In the genomic region with DNA sequence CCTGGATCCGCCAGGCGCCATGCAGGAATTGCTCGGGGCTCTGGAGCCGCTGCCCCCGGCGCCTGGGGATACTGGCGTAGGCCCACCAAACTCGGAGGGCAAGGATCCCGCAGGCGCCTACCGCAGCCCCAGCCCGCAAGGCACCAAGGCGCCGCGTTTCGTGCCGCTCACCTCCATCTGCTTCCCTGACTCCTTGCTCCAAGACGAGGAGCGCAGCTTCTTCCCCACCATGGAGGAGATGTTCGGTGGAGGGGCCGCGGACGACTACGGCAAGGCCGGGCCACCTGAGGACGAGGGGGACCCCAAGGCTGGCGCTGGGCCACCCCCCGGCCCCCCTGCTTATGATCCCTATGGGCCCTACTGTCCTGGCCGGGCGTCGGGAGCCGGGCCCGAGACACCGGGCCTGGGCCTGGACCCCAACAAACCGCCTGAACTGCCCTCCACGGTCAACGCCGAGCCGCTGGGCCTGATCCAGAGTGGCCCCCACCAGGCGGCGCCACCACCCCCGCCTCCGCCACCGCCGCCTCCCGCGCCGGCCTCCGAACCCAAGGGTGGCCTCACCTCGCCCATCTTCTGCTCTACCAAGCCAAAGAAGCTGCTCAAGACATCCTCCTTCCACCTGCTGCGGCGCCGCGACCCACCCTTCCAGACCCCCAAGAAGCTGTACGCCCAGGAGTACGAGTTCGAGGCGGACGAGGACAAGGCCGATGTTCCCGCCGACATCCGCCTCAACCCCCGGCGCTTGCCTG, we compare ENCODE assay signal across 2 cellular contexts.
TF ChIP-seq lines count a peak whose summit lies in the region.

No MANE protein-coding gene starts in this region.

TF ChIP-seq in GM23338, 12 proteins besides CTCF, POLR2A, EP300 and RAD21:
- TF ChIP-seq ZNF114 (CRISPR knock-in tag; IDR thresholded peaks at IDR 0.05) (no peak), POLR2AphosphoS5 (IDR thresholded peaks at IDR 0.05; ENCODE audit: low read depth) (no peak), ZNF331 (CRISPR knock-in tag; IDR thresholded peaks at IDR 0.05; ENCODE audit: low read depth) (no peak)
- TF ChIP-seq, protein P1, sequence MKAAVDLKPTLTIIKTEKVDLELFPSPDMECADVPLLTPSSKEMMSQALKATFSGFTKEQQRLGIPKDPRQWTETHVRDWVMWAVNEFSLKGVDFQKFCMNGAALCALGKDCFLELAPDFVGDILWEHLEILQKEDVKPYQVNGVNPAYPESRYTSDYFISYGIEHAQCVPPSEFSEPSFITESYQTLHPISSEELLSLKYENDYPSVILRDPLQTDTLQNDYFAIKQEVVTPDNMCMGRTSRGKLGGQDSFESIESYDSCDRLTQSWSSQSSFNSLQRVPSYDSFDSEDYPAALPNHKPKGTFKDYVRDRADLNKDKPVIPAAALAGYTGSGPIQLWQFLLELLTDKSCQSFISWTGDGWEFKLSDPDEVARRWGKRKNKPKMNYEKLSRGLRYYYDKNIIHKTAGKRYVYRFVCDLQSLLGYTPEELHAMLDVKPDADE (IDR thresholded peaks at IDR 0.05) = no peak

TF ChIP-seq in K562, 482 proteins besides CTCF, POLR2A, EP300 and RAD21:
- TF ChIP-seq, protein P2, sequence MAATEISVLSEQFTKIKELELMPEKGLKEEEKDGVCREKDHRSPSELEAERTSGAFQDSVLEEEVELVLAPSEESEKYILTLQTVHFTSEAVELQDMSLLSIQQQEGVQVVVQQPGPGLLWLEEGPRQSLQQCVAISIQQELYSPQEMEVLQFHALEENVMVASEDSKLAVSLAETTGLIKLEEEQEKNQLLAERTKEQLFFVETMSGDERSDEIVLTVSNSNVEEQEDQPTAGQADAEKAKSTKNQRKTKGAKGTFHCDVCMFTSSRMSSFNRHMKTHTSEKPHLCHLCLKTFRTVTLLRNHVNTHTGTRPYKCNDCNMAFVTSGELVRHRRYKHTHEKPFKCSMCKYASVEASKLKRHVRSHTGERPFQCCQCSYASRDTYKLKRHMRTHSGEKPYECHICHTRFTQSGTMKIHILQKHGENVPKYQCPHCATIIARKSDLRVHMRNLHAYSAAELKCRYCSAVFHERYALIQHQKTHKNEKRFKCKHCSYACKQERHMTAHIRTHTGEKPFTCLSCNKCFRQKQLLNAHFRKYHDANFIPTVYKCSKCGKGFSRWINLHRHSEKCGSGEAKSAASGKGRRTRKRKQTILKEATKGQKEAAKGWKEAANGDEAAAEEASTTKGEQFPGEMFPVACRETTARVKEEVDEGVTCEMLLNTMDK (IDR thresholded peaks at IDR 0.05; ENCODE audit: borderline replicate concordance, insufficient read depth, low read depth, low read length, poor library complexity, severe bottlenecking) = peak; percentile 20
- TF ChIP-seq, protein P3, sequence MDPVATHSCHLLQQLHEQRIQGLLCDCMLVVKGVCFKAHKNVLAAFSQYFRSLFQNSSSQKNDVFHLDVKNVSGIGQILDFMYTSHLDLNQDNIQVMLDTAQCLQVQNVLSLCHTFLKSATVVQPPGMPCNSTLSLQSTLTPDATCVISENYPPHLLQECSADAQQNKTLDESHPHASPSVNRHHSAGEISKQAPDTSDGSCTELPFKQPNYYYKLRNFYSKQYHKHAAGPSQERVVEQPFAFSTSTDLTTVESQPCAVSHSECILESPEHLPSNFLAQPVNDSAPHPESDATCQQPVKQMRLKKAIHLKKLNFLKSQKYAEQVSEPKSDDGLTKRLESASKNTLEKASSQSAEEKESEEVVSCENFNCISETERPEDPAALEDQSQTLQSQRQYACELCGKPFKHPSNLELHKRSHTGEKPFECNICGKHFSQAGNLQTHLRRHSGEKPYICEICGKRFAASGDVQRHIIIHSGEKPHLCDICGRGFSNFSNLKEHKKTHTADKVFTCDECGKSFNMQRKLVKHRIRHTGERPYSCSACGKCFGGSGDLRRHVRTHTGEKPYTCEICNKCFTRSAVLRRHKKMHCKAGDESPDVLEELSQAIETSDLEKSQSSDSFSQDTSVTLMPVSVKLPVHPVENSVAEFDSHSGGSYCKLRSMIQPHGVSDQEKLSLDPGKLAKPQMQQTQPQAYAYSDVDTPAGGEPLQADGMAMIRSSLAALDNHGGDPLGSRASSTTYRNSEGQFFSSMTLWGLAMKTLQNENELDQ (CRISPR knock-in tag; IDR thresholded peaks at IDR 0.05; ENCODE audit: borderline replicate concordance) = no peak
- TF ChIP-seq RBFOX2 (IDR thresholded peaks at IDR 0.05; ENCODE audit: low read depth, low read length) (peak; percentile 54; the same call in 1 of the 2 replicates), NR2C2 (CRISPR knock-in tag; IDR thresholded peaks at IDR 0.05) (no peak), NR2C2 (tag; IDR thresholded peaks at IDR 0.05) (no peak), CBFA2T3 (IDR thresholded peaks at IDR 0.05) (no peak), POLR2G (IDR thresholded peaks at IDR 0.05; ENCODE audit: low read depth, low read length) (peak; percentile 25), ZKSCAN3 (CRISPR knock-in tag; IDR thresholded peaks at IDR 0.05) (no peak)
- TF ChIP-seq, protein P4, sequence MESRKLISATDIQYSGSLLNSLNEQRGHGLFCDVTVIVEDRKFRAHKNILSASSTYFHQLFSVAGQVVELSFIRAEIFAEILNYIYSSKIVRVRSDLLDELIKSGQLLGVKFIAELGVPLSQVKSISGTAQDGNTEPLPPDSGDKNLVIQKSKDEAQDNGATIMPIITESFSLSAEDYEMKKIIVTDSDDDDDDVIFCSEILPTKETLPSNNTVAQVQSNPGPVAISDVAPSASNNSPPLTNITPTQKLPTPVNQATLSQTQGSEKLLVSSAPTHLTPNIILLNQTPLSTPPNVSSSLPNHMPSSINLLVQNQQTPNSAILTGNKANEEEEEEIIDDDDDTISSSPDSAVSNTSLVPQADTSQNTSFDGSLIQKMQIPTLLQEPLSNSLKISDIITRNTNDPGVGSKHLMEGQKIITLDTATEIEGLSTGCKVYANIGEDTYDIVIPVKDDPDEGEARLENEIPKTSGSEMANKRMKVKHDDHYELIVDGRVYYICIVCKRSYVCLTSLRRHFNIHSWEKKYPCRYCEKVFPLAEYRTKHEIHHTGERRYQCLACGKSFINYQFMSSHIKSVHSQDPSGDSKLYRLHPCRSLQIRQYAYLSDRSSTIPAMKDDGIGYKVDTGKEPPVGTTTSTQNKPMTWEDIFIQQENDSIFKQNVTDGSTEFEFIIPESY (CRISPR knock-in tag; IDR thresholded peaks at IDR 0.05) = peak; percentile 96
TF ChIP-seq in K562: peak in this region for 4.
